2 cellular contexts compared by ENCODE assay signal in genomic region chr16:4094138-4094773, GRCh38.
TF ChIP-seq lines count a peak whose summit lies in the region.

No MANE protein-coding gene starts in this region.

TF ChIP-seq in GM23338, 12 proteins besides CTCF, POLR2A, EP300 and RAD21:
- TF ChIP-seq NANOG (IDR thresholded peaks at IDR 0.05; ENCODE audit: borderline replicate concordance) (no peak), ZNF462 (CRISPR knock-in tag; IDR thresholded peaks at IDR 0.05) (no peak)

TF ChIP-seq in HepG2, 621 proteins besides CTCF, POLR2A, EP300 and RAD21 (continues in another document):
- TF ChIP-seq ZNF605 (CRISPR knock-in tag; IDR thresholded peaks at IDR 0.05): 0 out of 2 replicates have a peak, but pooled peaks have one; percentile 37
- TF ChIP-seq MAF1 (CRISPR knock-in tag; IDR thresholded peaks at IDR 0.05; ENCODE audit: borderline replicate concordance): no peak
- no peak for TF ChIP-seq ZNF547 (CRISPR knock-in tag; IDR thresholded peaks at IDR 0.05)
- TF ChIP-seq NR2F6 (IDR thresholded peaks at IDR 0.05): peak; percentile 92
- peak; percentile 97 for TF ChIP-seq NR2F6 (CRISPR knock-in tag; IDR thresholded peaks at IDR 0.05)
- TF ChIP-seq ISL2 (CRISPR knock-in tag; IDR thresholded peaks at IDR 0.05): 0 out of 2 replicates have a peak, but pooled peaks have one; percentile 33
- TF ChIP-seq SIX1 (CRISPR knock-in tag; IDR thresholded peaks at IDR 0.05; ENCODE audit: borderline replicate concordance): peak; percentile 97
- TF ChIP-seq ZNF331 (CRISPR knock-in tag; IDR thresholded peaks at IDR 0.05): no peak; the same call in 1 of the 2 replicates
- no peak for TF ChIP-seq SOX13 (IDR thresholded peaks at IDR 0.05)
- peak in 1 of 2 experiments; percentile 88; a peak in 2 of 4 replicates for TF ChIP-seq SOX13 (CRISPR knock-in tag; conservative IDR thresholded peaks at IDR 0.05 in 1 of 2, IDR thresholded peaks at IDR 0.05 in 1 of 2)
- no peak for TF ChIP-seq ATM (IDR thresholded peaks at IDR 0.05; ENCODE audit: borderline replicate concordance)
- 0 out of 2 replicates have a peak, but pooled peaks have one; percentile 30 for TF ChIP-seq IRF9 (CRISPR knock-in tag; IDR thresholded peaks at IDR 0.05; ENCODE audit: borderline replicate concordance)
- peak; percentile 41; the same call in 1 of the 2 replicates for TF ChIP-seq ZNF143 (CRISPR knock-in tag; IDR thresholded peaks at IDR 0.05)
- no peak for TF ChIP-seq TAF1 (CRISPR knock-in tag; IDR thresholded peaks at IDR 0.05)
- 0 out of 2 replicates have a peak, but pooled peaks have one; percentile 43 for TF ChIP-seq ERF (CRISPR knock-in tag; IDR thresholded peaks at IDR 0.05)
- TF ChIP-seq ZNF672 (CRISPR knock-in tag; IDR thresholded peaks at IDR 0.05): no peak
- peak; percentile 60; the same call in 1 of the 2 replicates for TF ChIP-seq THAP11 (CRISPR knock-in tag; IDR thresholded peaks at IDR 0.05)
- peak; percentile 88 for TF ChIP-seq ZNF710 (CRISPR knock-in tag; IDR thresholded peaks at IDR 0.05; ENCODE audit: borderline replicate concordance)
- TF ChIP-seq, protein P1, sequence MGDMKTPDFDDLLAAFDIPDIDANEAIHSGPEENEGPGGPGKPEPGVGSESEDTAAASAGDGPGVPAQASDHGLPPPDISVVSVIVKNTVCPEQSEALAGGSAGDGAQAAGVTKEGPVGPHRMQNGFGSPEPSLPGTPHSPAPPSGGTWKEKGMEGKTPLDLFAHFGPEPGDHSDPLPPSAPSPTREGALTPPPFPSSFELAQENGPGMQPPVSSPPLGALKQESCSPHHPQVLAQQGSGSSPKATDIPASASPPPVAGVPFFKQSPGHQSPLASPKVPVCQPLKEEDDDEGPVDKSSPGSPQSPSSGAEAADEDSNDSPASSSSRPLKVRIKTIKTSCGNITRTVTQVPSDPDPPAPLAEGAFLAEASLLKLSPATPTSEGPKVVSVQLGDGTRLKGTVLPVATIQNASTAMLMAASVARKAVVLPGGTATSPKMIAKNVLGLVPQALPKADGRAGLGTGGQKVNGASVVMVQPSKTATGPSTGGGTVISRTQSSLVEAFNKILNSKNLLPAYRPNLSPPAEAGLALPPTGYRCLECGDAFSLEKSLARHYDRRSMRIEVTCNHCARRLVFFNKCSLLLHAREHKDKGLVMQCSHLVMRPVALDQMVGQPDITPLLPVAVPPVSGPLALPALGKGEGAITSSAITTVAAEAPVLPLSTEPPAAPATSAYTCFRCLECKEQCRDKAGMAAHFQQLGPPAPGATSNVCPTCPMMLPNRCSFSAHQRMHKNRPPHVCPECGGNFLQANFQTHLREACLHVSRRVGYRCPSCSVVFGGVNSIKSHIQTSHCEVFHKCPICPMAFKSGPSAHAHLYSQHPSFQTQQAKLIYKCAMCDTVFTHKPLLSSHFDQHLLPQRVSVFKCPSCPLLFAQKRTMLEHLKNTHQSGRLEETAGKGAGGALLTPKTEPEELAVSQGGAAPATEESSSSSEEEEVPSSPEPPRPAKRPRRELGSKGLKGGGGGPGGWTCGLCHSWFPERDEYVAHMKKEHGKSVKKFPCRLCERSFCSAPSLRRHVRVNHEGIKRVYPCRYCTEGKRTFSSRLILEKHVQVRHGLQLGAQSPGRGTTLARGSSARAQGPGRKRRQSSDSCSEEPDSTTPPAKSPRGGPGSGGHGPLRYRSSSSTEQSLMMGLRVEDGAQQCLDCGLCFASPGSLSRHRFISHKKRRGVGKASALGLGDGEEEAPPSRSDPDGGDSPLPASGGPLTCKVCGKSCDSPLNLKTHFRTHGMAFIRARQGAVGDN (CRISPR knock-in tag; IDR thresholded peaks at IDR 0.05): peak; percentile 51; the same call in 1 of the 2 replicates
- no peak for TF ChIP-seq ZBTB14 (CRISPR knock-in tag; IDR thresholded peaks at IDR 0.05)
- peak; percentile 97 for TF ChIP-seq NR2C2 (CRISPR knock-in tag; IDR thresholded peaks at IDR 0.05; ENCODE audit: borderline replicate concordance)
- TF ChIP-seq NRL (CRISPR knock-in tag; IDR thresholded peaks at IDR 0.05; ENCODE audit: borderline replicate concordance): no peak
- peak; percentile 83 for TF ChIP-seq RXRB (CRISPR knock-in tag; IDR thresholded peaks at IDR 0.05; ENCODE audit: borderline replicate concordance)
- TF ChIP-seq, protein P2, sequence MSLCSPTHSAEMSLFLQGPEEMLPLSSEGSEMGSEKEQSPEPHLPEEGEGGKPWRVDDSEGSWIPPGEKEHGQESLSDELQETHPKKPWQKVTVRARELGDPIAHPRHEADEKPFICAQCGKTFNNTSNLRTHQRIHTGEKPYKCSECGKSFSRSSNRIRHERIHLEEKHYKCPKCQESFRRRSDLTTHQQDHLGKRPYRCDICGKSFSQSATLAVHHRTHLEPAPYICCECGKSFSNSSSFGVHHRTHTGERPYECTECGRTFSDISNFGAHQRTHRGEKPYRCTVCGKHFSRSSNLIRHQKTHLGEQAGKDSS (CRISPR knock-in tag; IDR thresholded peaks at IDR 0.05; ENCODE audit: borderline replicate concordance, low read depth): no peak
- no peak for TF ChIP-seq NBN (conservative IDR thresholded peaks at IDR 0.05)
- TF ChIP-seq KLF11 (CRISPR knock-in tag; IDR thresholded peaks at IDR 0.05): no peak
- peak; percentile 14; the same call in 1 of the 2 replicates for TF ChIP-seq STAG1 (CRISPR knock-in tag; IDR thresholded peaks at IDR 0.05)
- TF ChIP-seq MED1 (CRISPR knock-in tag; IDR thresholded peaks at IDR 0.05): peak; percentile 70; the same call in 1 of the 2 replicates
- 0 out of 2 replicates have a peak, but pooled peaks have one; percentile 26 for TF ChIP-seq GATAD1 (CRISPR knock-in tag; IDR thresholded peaks at IDR 0.05)
- no peak for TF ChIP-seq BHLHE40 (IDR thresholded peaks at IDR 0.05; ENCODE audit: low read length)
- peak; percentile 97 for TF ChIP-seq ZEB1 (IDR thresholded peaks at IDR 0.05; ENCODE audit: insufficient replicate concordance, low read depth)
- TF ChIP-seq ZFP62 (CRISPR knock-in tag; IDR thresholded peaks at IDR 0.05): no peak
- TF ChIP-seq ZNF646 (CRISPR knock-in tag; IDR thresholded peaks at IDR 0.05): no peak
- no peak for TF ChIP-seq NCOA2 (CRISPR knock-in tag; IDR thresholded peaks at IDR 0.05)
- TF ChIP-seq, protein P3, sequence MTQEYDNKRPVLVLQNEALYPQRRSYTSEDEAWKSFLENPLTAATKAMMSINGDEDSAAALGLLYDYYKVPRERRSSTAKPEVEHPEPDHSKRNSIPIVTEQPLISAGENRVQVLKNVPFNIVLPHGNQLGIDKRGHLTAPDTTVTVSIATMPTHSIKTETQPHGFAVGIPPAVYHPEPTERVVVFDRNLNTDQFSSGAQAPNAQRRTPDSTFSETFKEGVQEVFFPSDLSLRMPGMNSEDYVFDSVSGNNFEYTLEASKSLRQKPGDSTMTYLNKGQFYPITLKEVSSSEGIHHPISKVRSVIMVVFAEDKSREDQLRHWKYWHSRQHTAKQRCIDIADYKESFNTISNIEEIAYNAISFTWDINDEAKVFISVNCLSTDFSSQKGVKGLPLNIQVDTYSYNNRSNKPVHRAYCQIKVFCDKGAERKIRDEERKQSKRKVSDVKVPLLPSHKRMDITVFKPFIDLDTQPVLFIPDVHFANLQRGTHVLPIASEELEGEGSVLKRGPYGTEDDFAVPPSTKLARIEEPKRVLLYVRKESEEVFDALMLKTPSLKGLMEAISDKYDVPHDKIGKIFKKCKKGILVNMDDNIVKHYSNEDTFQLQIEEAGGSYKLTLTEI (CRISPR knock-in tag; conservative IDR thresholded peaks at IDR 0.05): no peak
- peak; percentile 81 for TF ChIP-seq HDAC2 (CRISPR knock-in tag; IDR thresholded peaks at IDR 0.05)
- peak; percentile 73 for TF ChIP-seq POGZ (CRISPR knock-in tag; IDR thresholded peaks at IDR 0.05)
- peak; percentile 42; the same call in 1 of the 2 replicates for TF ChIP-seq TBX3 (IDR thresholded peaks at IDR 0.05; ENCODE audit: borderline replicate concordance)
- TF ChIP-seq ZNF468 (CRISPR knock-in tag; IDR thresholded peaks at IDR 0.05): no peak
- TF ChIP-seq TRIM24 (CRISPR knock-in tag; IDR thresholded peaks at IDR 0.05): no peak
- no peak for TF ChIP-seq ZNF382 (CRISPR knock-in tag; IDR thresholded peaks at IDR 0.05; ENCODE audit: borderline replicate concordance)
- TF ChIP-seq, protein P4, sequence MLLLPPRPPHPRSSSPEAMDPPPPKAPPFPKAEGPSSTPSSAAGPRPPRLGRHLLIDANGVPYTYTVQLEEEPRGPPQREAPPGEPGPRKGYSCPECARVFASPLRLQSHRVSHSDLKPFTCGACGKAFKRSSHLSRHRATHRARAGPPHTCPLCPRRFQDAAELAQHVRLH (CRISPR knock-in tag; IDR thresholded peaks at IDR 0.05; ENCODE audit: borderline replicate concordance, low read depth): 0 out of 2 replicates have a peak, but pooled peaks have one; percentile 19
- no peak for TF ChIP-seq BRF2 (CRISPR knock-in tag; IDR thresholded peaks at IDR 0.05)
- TF ChIP-seq FIP1L1 (IDR thresholded peaks at IDR 0.05; ENCODE audit: borderline replicate concordance, insufficient read depth, low read depth, low read length): no peak
- TF ChIP-seq ZNF292 (CRISPR knock-in tag; IDR thresholded peaks at IDR 0.05; ENCODE audit: borderline replicate concordance, low read depth): peak; percentile 72; the same call in 1 of the 2 replicates
- peak; percentile 32; the same call in 1 of the 2 replicates for TF ChIP-seq MIXL1 (CRISPR knock-in tag; IDR thresholded peaks at IDR 0.05)
